In the genomic region with DNA sequence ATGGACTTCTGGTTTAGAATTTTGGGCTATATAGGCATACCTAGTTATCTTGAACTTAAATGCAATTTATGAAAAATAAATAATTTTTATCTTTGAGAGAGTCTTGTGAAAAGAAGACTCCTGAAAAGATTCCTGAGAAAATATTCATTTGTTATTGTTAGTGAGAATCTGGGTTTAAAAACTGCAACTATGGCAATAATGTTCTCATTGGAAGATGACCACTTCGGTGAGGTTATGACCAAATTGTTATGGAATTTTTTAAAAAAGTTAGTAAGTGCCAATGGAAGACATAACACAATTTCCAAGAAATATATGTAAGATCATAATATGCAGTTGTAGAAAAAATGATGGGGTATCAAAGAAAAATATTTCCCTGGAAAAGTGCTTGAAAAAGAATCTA, we compare ENCODE assay signal across 16 cellular contexts. TPM values are rescaled to one million over a fixed set of nuclear protein-coding genes. Genes with fewer than 3 reads are reported as not detected.
DNase-seq lines count a peak whose midpoint lies in the region; ATAC-seq and TF ChIP-seq lines count a peak whose summit lies in the region.
"Had no signal": no experiment of that assay in that cellular context is flagged by ENCODE, and none has a peak within 500 bp of the region (broad histone marks: within the 10 kb centered on the region; RNA-seq: fewer than 3 reads in every experiment).

No MANE protein-coding gene starts in this region.

- H3K27me3 ChIP-seq in tibial artery = no peaks in the 10 kb centered on the region
- H3K27me3 ChIP-seq: BLaER1 treated with 17β-estradiol and CSF1 and Interleukin-3, amounts not matched to agents 10 nM and 100 nM had no signal

- no peak overlapping the region for H3K27ac Mint-ChIP-seq in activated naive CD4-positive, alpha-beta T cell treated with anti-CD3 and anti-CD28 coated beads, Interleukin-2, amount 50 U/mL, for 72 hours
- H3K27ac Mint-ChIP-seq: CD4-positive, CD25-positive, alpha-beta regulatory T cell; GM23338 had no signal

- DNase-seq in EL (peak; percentile 50), HS-5 (ENCODE audit: low read depth) (peak; percentile 4), astrocyte of the hippocampus (ENCODE audit: low read depth, low spot score) (peak; percentile 9), iris pigment epithelial cell (ENCODE audit: low read depth) (peak; percentile 9), globus pallidus (ENCODE audit: low spot score) (no peak), tibial artery (no peak)
- DNase-seq in activated naive CD4-positive, alpha-beta T cell treated with anti-CD3 and anti-CD28 coated beads, Interleukin-2, amount 50 U/mL, for 72 hours (ENCODE audit: low spot score in 2 of 2) = no peak
- DNase-seq: CD4-positive, CD25-positive, alpha-beta regulatory T cell; DMS53; H7 had no signal

- no peak overlapping the region for H3K4me3 ChIP-seq in tibial artery
- H3K4me3 ChIP-seq: BLaER1 treated with 17β-estradiol and CSF1 and Interleukin-3, amounts not matched to agents 10 nM and 100 nM; GM12878; GM23338; K562 had no signal

- H3K27ac ChIP-seq in tibial artery = no peak overlapping the region
- H3K27ac ChIP-seq: BLaER1 treated with 17β-estradiol and CSF1 and Interleukin-3, amounts not matched to agents 10 nM and 100 nM had no signal

- ATAC-seq in activated naive CD4-positive, alpha-beta T cell treated with anti-CD3 and anti-CD28 coated beads, Interleukin-2, amount 50 U/mL, for 72 hours = no peak
- ATAC-seq in GM21390 (IDR thresholded peaks at IDR 0.05; ENCODE audit: unreplicated experiment) = no peak
- ATAC-seq: GM12878, GM23338, K562 had no signal

- H3K9me3 ChIP-seq in tibial artery = no peaks in the 10 kb centered on the region
- H3K9me3 ChIP-seq: BLaER1 treated with 17β-estradiol and CSF1 and Interleukin-3, amounts not matched to agents 10 nM and 100 nM had no signal

- H3K9me3 Mint-ChIP-seq in activated naive CD4-positive, alpha-beta T cell treated with anti-CD3 and anti-CD28 coated beads, Interleukin-2, amount 50 U/mL, for 72 hours = peaks cover 7 to 8% of the 10 kb centered on the region in 2 donors
- H3K9me3 Mint-ChIP-seq: GM23338 had no signal

- no peaks in the 10 kb centered on the region for H3K36me3 Mint-ChIP-seq in activated naive CD4-positive, alpha-beta T cell treated with anti-CD3 and anti-CD28 coated beads, Interleukin-2, amount 50 U/mL, for 72 hours
- H3K36me3 Mint-ChIP-seq: CD4-positive, CD25-positive, alpha-beta regulatory T cell had no signal

- H3K4me1 ChIP-seq in tibial artery = no peaks in the 10 kb centered on the region
- H3K4me1 ChIP-seq: BLaER1 treated with 17β-estradiol and CSF1 and Interleukin-3, amounts not matched to agents 10 nM and 100 nM had no signal

- intact Hi-C loops in tibial artery (cut with DNase I; ENCODE audit: low total_unique reads) = no loop called here

- H3K36me3 ChIP-seq in tibial artery = no peaks in the 10 kb centered on the region
- H3K36me3 ChIP-seq: BLaER1 treated with 17β-estradiol and CSF1 and Interleukin-3, amounts not matched to agents 10 nM and 100 nM had no signal

- no peak for TF ChIP-seq CTCF in tibial artery (IDR thresholded peaks at IDR 0.05)

RNA-seq across cellular contexts. Expression of gene GRIK2, which starts 46.3 kb away (rescaled TPM):
- not detected for total RNA-seq in activated naive CD4-positive, alpha-beta T cell treated with anti-CD3 and anti-CD28 coated beads, Interleukin-2, amount 50 U/mL, for 72 hours
- total RNA-seq: CD4-positive, CD25-positive, alpha-beta regulatory T cell; G401; GM12878; K562 had no signal

Comparison
In these comparisons a context has a peak if more than half of its experiments do, and no peak if none do; other contexts are left out.
1. DNase-seq: peak in EL (single experiment), HS-5 (single experiment), astrocyte of the hippocampus (single experiment) and iris pigment epithelial cell (single experiment); none in globus pallidus (single experiment), activated naive CD4-positive, alpha-beta T cell treated with anti-CD3 and anti-CD28 coated beads, Interleukin-2, amount 50 U/mL, for 72 hours (0 of 2) and tibial artery (0 of 2).